In genomic region chr2:239211391-239212094, GRCh38 we compare ENCODE assay signal across 16 cellular contexts.
DNase-seq lines count a peak whose midpoint lies in the region; ATAC-seq and TF ChIP-seq lines count a peak whose summit lies in the region.
"Had no signal": no experiment of that assay in that cellular context is flagged by ENCODE, and none has a peak within 500 bp of the region (broad histone marks: within the 10 kb centered on the region; RNA-seq: fewer than 3 reads in every experiment).

No MANE protein-coding gene starts in this region.

- H3F3A ChIP-seq in GM23248 (ENCODE audit: insufficient read depth) = no peaks in the 10 kb centered on the region

- WGBS in GM23248 (ENCODE audit: low coverage in 1 of 2, low lambda C conversion rate in 2 of 2, missing lambda C conversion rate in 2 of 2), 2 experiments = 91% methylated on average over 13 of the region's 13 CpGs
- WGBS in heart left ventricle, 4 donors = 72 to 81% (median 74%) methylated on average over 13 of the region's 13 CpGs

- H3K27me3 Mint-ChIP-seq in activated T-helper 17 cell treated with anti-CD3 and anti-CD28 coated beads, Interleukin-2, amount 50 U/mL, for 72 hours = no peaks in the 10 kb centered on the region

- in situ Hi-C loops in GM23248 (cut with MboI) = no loop called here

- no peaks in the 10 kb centered on the region for H3K9me3 ChIP-seq in GM23248 (ENCODE audit: low read depth)
- no peaks in the 10 kb centered on the region for H3K9me3 ChIP-seq in heart left ventricle
- H3K9me3 ChIP-seq: thoracic aorta had no signal

- ATAC-seq in activated T-helper 17 cell treated with anti-CD3 and anti-CD28 coated beads, Interleukin-2, amount 50 U/mL, for 72 hours (replicated peaks) = no peak
- ATAC-seq in heart left ventricle = peak in 3 of 4 donors; percentile 35 to 49 (median 41)
- peak; percentile 62 for ATAC-seq in sciatic nerve

- H3K36me3 Mint-ChIP-seq in activated T-helper 17 cell treated with anti-CD3 and anti-CD28 coated beads, Interleukin-2, amount 50 U/mL, for 72 hours (ENCODE audit: low read depth) = no peaks in the 10 kb centered on the region

- TF ChIP-seq POLR2A in heart left ventricle (IDR thresholded peaks at IDR 0.05) = no peak

- no peaks in the 10 kb centered on the region for H3K9me2 ChIP-seq in GM23248 (ENCODE audit: insufficient read depth)

- no peak overlapping the region for H3K27ac ChIP-seq in GM23248
- H3K27ac ChIP-seq in heart left ventricle = peak overlapping the region in 4 of 12 donors; percentile 11 to 25 (median 22)
- H3K27ac ChIP-seq: thoracic aorta had no signal

- no peak for TF ChIP-seq CTCF in heart left ventricle (IDR thresholded peaks at IDR 0.05)

- H3K79me2 ChIP-seq in GM23248 (ENCODE audit: insufficient read depth) = peaks cover 41% of the 10 kb centered on the region

- no peak overlapping the region for H3K9ac ChIP-seq in GM23248

- H4K20me1 ChIP-seq in GM23248 (ENCODE audit: insufficient read depth) = no peaks in the 10 kb centered on the region

- H3K27ac Mint-ChIP-seq in activated T-helper 17 cell treated with anti-CD3 and anti-CD28 coated beads, Interleukin-2, amount 50 U/mL, for 72 hours = peak overlapping the region; percentile 29

- H2AFZ ChIP-seq in GM23248 = no peak overlapping the region

- intact Hi-C loops in heart left ventricle (cut with DNase I) = no loop called here
- intact Hi-C loops in sciatic nerve (cut with DNase I) = no loop called here

- H3K9me3 Mint-ChIP-seq in activated T-helper 17 cell treated with anti-CD3 and anti-CD28 coated beads, Interleukin-2, amount 50 U/mL, for 72 hours = no peaks in the 10 kb centered on the region

- H3K4me2 ChIP-seq in GM23248 (ENCODE audit: unreplicated experiment) = no peak overlapping the region

- H3K4me3 ChIP-seq in GM23248 = no peak overlapping the region
- H3K4me3 ChIP-seq in heart left ventricle = no peak overlapping the region
- H3K4me3 ChIP-seq: thoracic aorta had no signal

- no peak overlapping the region for H3K4me3 Mint-ChIP-seq in activated T-helper 17 cell treated with anti-CD3 and anti-CD28 coated beads, Interleukin-2, amount 50 U/mL, for 72 hours

- H3K4me1 Mint-ChIP-seq in activated T-helper 17 cell treated with anti-CD3 and anti-CD28 coated beads, Interleukin-2, amount 50 U/mL, for 72 hours = peaks cover 21% of the 10 kb centered on the region

- H3K36me3 ChIP-seq in GM23248 (ENCODE audit: low read depth) (no peaks in the 10 kb centered on the region), heart left ventricle (no peaks in the 10 kb centered on the region)
- H3K36me3 ChIP-seq: thoracic aorta had no signal

- DNase-seq in GM23248 (peak; percentile 11), heart left ventricle (no peak), sciatic nerve (ENCODE audit: low spot score) (no peak), NCI-H345 (lab: John Stamatoyannopoulos, UW) (no peak), glomerular visceral epithelial cell (ENCODE audit: extremely low spot score) (no peak), germinal center (ENCODE audit: low spot score) (no peak)
- DNase-seq: activated CD4-positive, CD25-positive, alpha-beta regulatory T cell; activated gamma-delta T cell treated with Interleukin-2 at 50 U/mL for 16 hours; DMS 273 treated with DMSO at 0.1 percent for 48 hours; kidney; MM.1S; NCI-H187; SIG-M5; stimulated activated CD4-positive, alpha-beta T cell treated with anti-CD3 and anti-CD28 coated beads, Interleukin-2, amount 100 ng/mL, for 48 hours had no signal

- H3K27me3 ChIP-seq in GM23248 (replicated peaks; ENCODE audit: insufficient read depth) (no peaks in the 10 kb centered on the region), heart left ventricle (no peaks in the 10 kb centered on the region)

- no peaks in the 10 kb centered on the region for H3K4me1 ChIP-seq in GM23248 (ENCODE audit: insufficient read depth)
- H3K4me1 ChIP-seq in heart left ventricle = peaks cover 0 to 57% (median 28%) of the 10 kb centered on the region in 12 donors
